1 cellular context compared by ENCODE assay signal in the genomic region with DNA sequence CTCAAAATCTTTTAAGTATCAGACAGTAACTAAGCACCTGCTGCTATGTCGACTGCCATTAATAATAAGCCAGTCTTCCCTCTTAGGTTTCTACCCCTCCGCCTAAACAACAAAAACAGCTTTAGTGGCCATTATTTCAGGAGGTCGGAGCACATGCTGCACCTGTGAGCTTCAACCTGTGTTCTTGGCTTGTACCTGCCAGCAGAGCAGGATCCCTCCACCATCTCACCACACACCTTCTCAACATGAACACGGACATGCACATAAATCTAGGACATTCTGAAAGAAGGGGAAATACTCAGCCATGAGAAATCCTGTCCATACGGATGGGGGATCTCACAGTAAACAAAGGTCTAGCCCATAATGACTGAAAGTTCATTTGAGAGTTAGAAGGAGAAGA.
TF ChIP-seq lines count a peak whose summit lies in the region.

No MANE protein-coding gene starts in this region.

TF ChIP-seq in HepG2, 621 proteins besides CTCF, POLR2A, EP300 and RAD21:
- no peak for TF ChIP-seq HMG20A (CRISPR knock-in tag; IDR thresholded peaks at IDR 0.05; ENCODE audit: borderline replicate concordance)
